In genomic region chr2:52918551-52918950, GRCh38 we compare ENCODE assay signal across 25 cellular contexts.
DNase-seq lines count a peak whose midpoint lies in the region; ATAC-seq and TF ChIP-seq lines count a peak whose summit lies in the region.
"Had no signal": no experiment of that assay in that cellular context is flagged by ENCODE, and none has a peak within 500 bp of the region (broad histone marks: within the 10 kb centered on the region; RNA-seq: fewer than 3 reads in every experiment).

No MANE protein-coding gene starts in this region.

- DNase-seq in amniotic stem cell (lab: John Stamatoyannopoulos, UW) (peak; percentile 8), fibroblast of mammary gland (ENCODE audit: low read depth) (peak; percentile 73), renal cortical epithelial cell (ENCODE audit: low read depth) (peak; percentile 9), G401 (ENCODE audit: low spot score) (no peak), DMS79 treated with DMSO at 0.1 percent for 48 hours (lab: John Stamatoyannopoulos, UW) (no peak)
- DNase-seq in activated CD4-positive, alpha-beta T cell treated with anti-CD3 and anti-CD28 coated beads for 1 hour = no peak
- DNase-seq: activated CD4-positive, CD25-positive, alpha-beta regulatory T cell treated with anti-CD3 and anti-CD28 coated beads, Interleukin-2, amount 50 U/mL, for 72 hours; activated gamma-delta T cell; activated naive CD8-positive, alpha-beta T cell treated with anti-CD3 and anti-CD28 coated beads, Interleukin-2, amount 50 U/mL, for 24 hours; CD4-positive, CD25-positive, alpha-beta regulatory T cell; central memory CD4-positive, alpha-beta T cell; dorsolateral prefrontal cortex; KG1; left ventricle myocardium inferior; mucosa of descending colon; NCI-H510A treated with DMSO at 0.1 percent for 48 hours; pancreas; right cardiac atrium; stimulated activated CD4-positive, alpha-beta T cell treated with anti-CD3 and anti-CD28 coated beads, Interleukin-15, amount 100 ng/mL, for 24 hours; stimulated activated naive CD8-positive, alpha-beta T cell treated with anti-CD3 and anti-CD28 coated beads, Interleukin-15, amount 100 ng/mL, for 72 hours; T-helper 1 cell had no signal

- H3K4me3 ChIP-seq in fibroblast of mammary gland (ENCODE audit: control insufficient read depth, low read depth, low read length) = no peak overlapping the region
- H3K4me3 ChIP-seq: dorsolateral prefrontal cortex, GM23338, left ventricle myocardium inferior, mucosa of descending colon, pancreas, tibial nerve had no signal

- in situ Hi-C loops in G401 (cut with HindIII; ENCODE audit: low sequenced_read_pairs) = no loop called here

- no peak for TF ChIP-seq CTCF in fibroblast of mammary gland (conservative IDR thresholded peaks at IDR 0.05; ENCODE audit: control insufficient read depth, insufficient read depth, low read depth, low read length)

- ATAC-seq in HG02981 (IDR thresholded peaks at IDR 0.05; ENCODE audit: unreplicated experiment) = peak; percentile 45
- ATAC-seq in activated CD4-positive, CD25-positive, alpha-beta regulatory T cell treated with anti-CD3 and anti-CD28 coated beads, Interleukin-2, amount 50 U/mL, for 24 hours = no peak
- ATAC-seq: activated naive CD8-positive, alpha-beta T cell treated with anti-CD3 and anti-CD28 coated beads, Interleukin-2, amount 50 U/mL, for 24 hours; GM23338; mucosa of descending colon; right cardiac atrium; stimulated activated naive CD8-positive, alpha-beta T cell treated with anti-CD3 and anti-CD28 coated beads, Interleukin-15, amount 100 ng/mL, for 72 hours had no signal

Comparison
In these comparisons a context has a peak if more than half of its experiments do, and no peak if none do; other contexts are left out.
1. DNase-seq: peak in amniotic stem cell (single experiment), fibroblast of mammary gland (single experiment) and renal cortical epithelial cell (single experiment); none in activated CD4-positive, alpha-beta T cell treated with anti-CD3 and anti-CD28 coated beads for 1 hour (single experiment), G401 (single experiment) and DMS79 treated with DMSO at 0.1 percent for 48 hours (single experiment).